Comparison of ENCODE assay signal across 12 cellular contexts in the genomic region with DNA sequence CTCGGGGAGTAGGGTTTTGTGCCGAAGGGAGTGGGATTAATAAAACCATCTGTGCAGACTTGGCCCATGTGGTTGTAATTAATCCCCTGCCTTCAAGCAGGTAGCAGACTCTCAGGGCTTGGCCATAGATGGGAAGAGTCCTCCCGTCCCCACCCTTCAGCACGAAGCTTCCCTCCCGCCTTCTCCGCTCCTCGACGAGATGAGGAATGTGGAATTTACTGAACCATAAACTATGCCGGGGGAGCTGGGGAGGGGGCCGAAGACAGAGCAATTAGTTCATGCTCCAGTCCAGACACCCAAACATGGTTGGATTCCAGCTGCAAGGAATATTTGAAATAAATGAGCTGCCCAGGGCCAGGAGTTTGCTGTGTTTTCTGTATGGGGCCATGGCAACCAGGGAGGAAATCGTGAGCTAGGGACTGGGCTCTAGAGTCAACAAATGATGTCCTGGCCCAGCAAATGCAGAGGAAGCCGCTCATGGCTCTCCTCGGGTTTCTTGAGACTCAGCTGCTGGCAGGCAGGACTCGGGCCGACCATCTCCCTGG.
DNase-seq lines count a peak whose midpoint lies in the region; ATAC-seq and TF ChIP-seq lines count a peak whose summit lies in the region.
"Had no signal": no experiment of that assay in that cellular context is flagged by ENCODE, and none has a peak within 500 bp of the region (broad histone marks: within the 10 kb centered on the region; RNA-seq: fewer than 3 reads in every experiment).

No MANE protein-coding gene starts in this region.

- H3K36me3 Mint-ChIP-seq in activated T-cell treated with anti-CD3 and anti-CD28 coated beads, Interleukin-2, amount 50 U/mL, for 24 hours (ENCODE audit: low read depth): no peaks in the 10 kb centered on the region
- H3K36me3 Mint-ChIP-seq: activated naive CD8-positive, alpha-beta T cell; memory B cell; stimulated activated memory B cell treated with anti-CD40 and anti-IgM and Interleukin-4, amounts not matched to agents 10 μg/mL and 1 μg/mL and 100 μg/mL, for 72 hours had no signal

- H3K4me3 ChIP-seq in duodenal mucosa (ENCODE audit: low read depth in 1 of 2, low read length in 2 of 2) (no peak overlapping the region), right lobe of liver (no peak overlapping the region)

- DNase-seq in HT-29 (ENCODE audit: low spot score): peak; percentile 55
- DNase-seq in right lobe of liver: no peak
- DNase-seq in stromal cell of bone marrow (ENCODE audit: low read depth): peak; percentile 25
- DNase-seq in NCI-H2029 treated with DMSO at 0.1 percent for 48 hours (lab: John Stamatoyannopoulos, UW): no peak
- no peak for DNase-seq in activated T-cell treated with anti-CD3 and anti-CD28 coated beads, Interleukin-2, amount 50 U/mL, for 24 hours
- no peak for DNase-seq in hippocampal formation (lab: John Stamatoyannopoulos, UW)
- DNase-seq in effector CD8-positive, alpha-beta T cell (lab: John Stamatoyannopoulos, UW): no peak
- DNase-seq: T-helper 1 cell had no signal

- no peaks in the 10 kb centered on the region for H3K27me3 Mint-ChIP-seq in activated T-cell treated with anti-CD3 and anti-CD28 coated beads, Interleukin-2, amount 50 U/mL, for 24 hours
- H3K27me3 Mint-ChIP-seq: activated naive CD8-positive, alpha-beta T cell; memory B cell; stimulated activated memory B cell treated with anti-CD40 and anti-IgM and Interleukin-4, amounts not matched to agents 10 μg/mL and 1 μg/mL and 100 μg/mL, for 72 hours had no signal

- no peak for TF ChIP-seq CTCF in right lobe of liver (IDR thresholded peaks at IDR 0.05)

- peaks cover 10% of the 10 kb centered on the region for H3K4me1 Mint-ChIP-seq in activated T-cell treated with anti-CD3 and anti-CD28 coated beads, Interleukin-2, amount 50 U/mL, for 24 hours (ENCODE audit: low read depth)
- H3K4me1 Mint-ChIP-seq: memory B cell had no signal

- no peaks in the 10 kb centered on the region for H3K9me3 Mint-ChIP-seq in activated T-cell treated with anti-CD3 and anti-CD28 coated beads, Interleukin-2, amount 50 U/mL, for 24 hours
- H3K9me3 Mint-ChIP-seq: memory B cell; stimulated activated memory B cell treated with anti-CD40 and anti-IgM and Interleukin-4, amounts not matched to agents 10 μg/mL and 1 μg/mL and 100 μg/mL, for 72 hours had no signal

- H3K27me3 ChIP-seq in duodenal mucosa (ENCODE audit: control insufficient read depth in 1 of 2, insufficient read depth in 2 of 2, low read length in 2 of 2) (no peaks in the 10 kb centered on the region), right lobe of liver (no peaks in the 10 kb centered on the region)

- no peak for TF ChIP-seq POLR2A in right lobe of liver (IDR thresholded peaks at IDR 0.05)

- ATAC-seq in right lobe of liver: peak; percentile 19 to 58 (median 37)
- ATAC-seq: stimulated activated memory B cell treated with anti-CD40 and anti-IgM and Interleukin-4, amounts not matched to agents 10 μg/mL and 1 μg/mL and 100 μg/mL, for 72 hours had no signal

- 66% methylated on average over 11 of the region's 15 CpGs for WGBS in right lobe of liver (ENCODE audit: insufficient coverage, low coverage, low lambda C conversion rate, missing lambda C conversion rate)

- H3K9ac ChIP-seq in duodenal mucosa (ENCODE audit: low read depth in 1 of 2, low read length in 2 of 2): peak overlapping the region in 1 of 2 donors; percentile 25

- H3K4me1 ChIP-seq in duodenal mucosa (ENCODE audit: control insufficient read depth in 1 of 2, insufficient read depth in 2 of 2, low read length in 2 of 2) (peaks cover 17 to 21% of the 10 kb centered on the region in 2 donors), right lobe of liver (no peaks in the 10 kb centered on the region)

- H3K36me3 ChIP-seq in duodenal mucosa (ENCODE audit: control insufficient read depth in 1 of 2, insufficient read depth in 2 of 2, low read length in 2 of 2): peaks cover 4 to 13% of the 10 kb centered on the region in 2 donors
- H3K36me3 ChIP-seq in right lobe of liver: peaks cover 0 to 15% (median 5%) of the 10 kb centered on the region in 4 donors

- H3K27ac Mint-ChIP-seq in activated T-cell treated with anti-CD3 and anti-CD28 coated beads, Interleukin-2, amount 50 U/mL, for 24 hours: no peak overlapping the region
- H3K27ac Mint-ChIP-seq: activated naive CD8-positive, alpha-beta T cell; memory B cell; stimulated activated memory B cell treated with anti-CD40 and anti-IgM and Interleukin-4, amounts not matched to agents 10 μg/mL and 1 μg/mL and 100 μg/mL, for 72 hours had no signal

- H3K9me3 ChIP-seq in duodenal mucosa (ENCODE audit: control insufficient read depth in 1 of 2, low read length in 2 of 2) (no peaks in the 10 kb centered on the region), right lobe of liver (no peaks in the 10 kb centered on the region)

- intact Hi-C loops in right lobe of liver (cut with DNase I): no loop called here

- H3K27ac ChIP-seq in duodenal mucosa (ENCODE audit: low read depth, low read length): peak overlapping the region; percentile 65
- H3K27ac ChIP-seq in right lobe of liver: peak overlapping the region in 1 of 3 donors; percentile 13

- H3K4me3 Mint-ChIP-seq in activated T-cell treated with anti-CD3 and anti-CD28 coated beads, Interleukin-2, amount 50 U/mL, for 24 hours: no peak overlapping the region
- H3K4me3 Mint-ChIP-seq: activated naive CD8-positive, alpha-beta T cell; memory B cell; stimulated activated memory B cell treated with anti-CD40 and anti-IgM and Interleukin-4, amounts not matched to agents 10 μg/mL and 1 μg/mL and 100 μg/mL, for 72 hours had no signal

Comparison
In these comparisons a context has a peak if more than half of its experiments do, and no peak if none do; other contexts are left out.
1. DNase-seq: peak in HT-29 (single experiment) and stromal cell of bone marrow (single experiment); none in right lobe of liver (0 of 3), NCI-H2029 treated with DMSO at 0.1 percent for 48 hours (single experiment), activated T-cell treated with anti-CD3 and anti-CD28 coated beads, Interleukin-2, amount 50 U/mL, for 24 hours (single experiment), hippocampal formation (0 of 2) and effector CD8-positive, alpha-beta T cell (single experiment).